8 cellular contexts compared by ENCODE assay signal in the genomic region with DNA sequence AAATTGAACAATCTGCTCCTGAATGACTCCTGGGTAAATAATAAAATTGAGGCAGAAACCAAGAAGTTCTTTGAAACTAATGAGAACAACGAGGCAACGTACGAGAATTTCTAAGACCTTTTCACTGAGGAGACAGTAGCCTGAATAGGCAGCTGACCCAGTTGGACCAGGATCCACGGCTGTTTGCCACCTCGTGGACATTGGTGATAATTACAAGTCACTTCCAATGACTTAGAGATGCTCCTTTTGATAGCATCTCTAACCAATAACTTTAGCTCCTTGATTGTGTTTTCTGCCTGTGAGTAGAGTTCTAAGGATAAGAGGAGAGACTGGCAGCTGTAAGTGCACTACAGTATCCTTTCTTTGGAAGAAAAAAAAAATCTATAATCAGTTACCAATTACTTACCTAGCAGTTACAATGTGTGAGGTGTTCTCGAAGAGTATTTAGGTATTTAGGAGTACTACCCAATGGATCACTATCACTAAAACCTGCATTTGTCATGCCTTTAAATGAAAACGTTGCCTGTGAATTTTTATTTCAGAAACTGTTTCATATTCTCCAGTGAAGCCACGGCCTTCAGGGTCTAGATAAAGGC. TPM values are rescaled to one million over a fixed set of nuclear protein-coding genes. Genes with fewer than 3 reads are reported as not detected.
DNase-seq lines count a peak whose midpoint lies in the region; ATAC-seq and TF ChIP-seq lines count a peak whose summit lies in the region.
"Had no signal": no experiment of that assay in that cellular context is flagged by ENCODE, and none has a peak within 500 bp of the region (broad histone marks: within the 10 kb centered on the region; RNA-seq: fewer than 3 reads in every experiment).

No MANE protein-coding gene starts in this region.

- intact Hi-C loops in activated CD8-positive, alpha-beta T cell treated with anti-CD3 and anti-CD28 coated beads for 36 hours (cut with micrococcal nuclease) = no loop called here
- intact Hi-C loops in testis (cut with DNase I; ENCODE audit: low total_unique reads) = no loop called here

- CTCF ChIA-PET in activated CD8-positive, alpha-beta T cell treated with anti-CD3 and anti-CD28 coated beads for 36 hours (lab: Charles Lee) = interaction anchor here (0.7 to 1.3 kb wide), 2 partner anchors 10 to 15 kb away, joined by 3 to 4 read pairs; no protein-coding TSS in a partner anchor

- H3K27me3 Mint-ChIP-seq in activated CD8-positive, alpha-beta T cell treated with anti-CD3 and anti-CD28 coated beads for 36 hours = no peaks in the 10 kb centered on the region
- peaks cover 0 to 1% (median 0%) of the 10 kb centered on the region in 3 donors for H3K27me3 Mint-ChIP-seq in immature natural killer cell (ENCODE audit: low read depth in 3 of 3)

- TF ChIP-seq POLR2A in testis (IDR thresholded peaks at IDR 0.05) = no peak

- no peak overlapping the region for H3K4me3 ChIP-seq in Jurkat, Clone E6-1 (ENCODE audit: low read length)
- no peak overlapping the region for H3K4me3 ChIP-seq in testis

- H3K4me1 ChIP-seq in testis = no peaks in the 10 kb centered on the region

- H3K27ac ChIP-seq in testis = no peak overlapping the region

- H3K27me3 ChIP-seq in testis = no peaks in the 10 kb centered on the region

- no peak for TF ChIP-seq CTCF in activated CD8-positive, alpha-beta T cell treated with anti-CD3 and anti-CD28 coated beads for 36 hours (IDR thresholded peaks at IDR 0.05)
- TF ChIP-seq CTCF in testis (IDR thresholded peaks at IDR 0.05) = peak; percentile 19 to 50 (median 40)

- ATAC-seq in GM19467 (IDR thresholded peaks at IDR 0.05; ENCODE audit: unreplicated experiment) (peak; percentile 81), HG03095 (IDR thresholded peaks at IDR 0.05; ENCODE audit: unreplicated experiment) (no peak)
- ATAC-seq in activated CD8-positive, alpha-beta T cell treated with anti-CD3 and anti-CD28 coated beads for 36 hours = no peak
- ATAC-seq: right cardiac atrium had no signal

- H3K4me1 Mint-ChIP-seq in activated CD8-positive, alpha-beta T cell treated with anti-CD3 and anti-CD28 coated beads for 36 hours (ENCODE audit: low read depth) = no peaks in the 10 kb centered on the region
- H3K4me1 Mint-ChIP-seq in immature natural killer cell = peaks cover 6 to 18% of the 10 kb centered on the region in 2 donors

- no peak overlapping the region for H3K4me3 Mint-ChIP-seq in activated CD8-positive, alpha-beta T cell treated with anti-CD3 and anti-CD28 coated beads for 36 hours
- peak overlapping the region in 4 of 5 donors; percentile 15 to 53 (median 40) for H3K4me3 Mint-ChIP-seq in immature natural killer cell

- DNase-seq in GDM1 (lab: John Stamatoyannopoulos, UW) (peak; percentile 27), immature natural killer cell (peak; percentile 1 to 5 (median 5)), testis (peak; percentile 69)
- peak; percentile 16 for DNase-seq in Jurkat, Clone E6-1 (ENCODE audit: low read depth, low spot score)
- peak; percentile 7 for DNase-seq in activated CD8-positive, alpha-beta T cell treated with anti-CD3 and anti-CD28 coated beads for 36 hours

- no peaks in the 10 kb centered on the region for H3K36me3 ChIP-seq in testis (ENCODE audit: low read depth, missing control alignments)

- no peaks in the 10 kb centered on the region for H3K9me3 ChIP-seq in testis

- H3K36me3 Mint-ChIP-seq in activated CD8-positive, alpha-beta T cell treated with anti-CD3 and anti-CD28 coated beads for 36 hours (ENCODE audit: low read depth) = no peaks in the 10 kb centered on the region
- no peaks in the 10 kb centered on the region for H3K36me3 Mint-ChIP-seq in immature natural killer cell

- H3K27ac Mint-ChIP-seq in activated CD8-positive, alpha-beta T cell treated with anti-CD3 and anti-CD28 coated beads for 36 hours = no peak overlapping the region
- H3K27ac Mint-ChIP-seq in immature natural killer cell = no peak overlapping the region

- POLR2A ChIA-PET in activated CD8-positive, alpha-beta T cell treated with anti-CD3 and anti-CD28 coated beads for 36 hours (lab: Charles Lee) = no interaction called here

- WGBS in testis, 2 donors = 48 to 49% methylated on average over 8 of the region's 8 CpGs

- peaks cover 1% of the 10 kb centered on the region for H3K9me3 Mint-ChIP-seq in activated CD8-positive, alpha-beta T cell treated with anti-CD3 and anti-CD28 coated beads for 36 hours
- peaks cover 0 to 21% (median under 1%) of the 10 kb centered on the region in 6 donors for H3K9me3 Mint-ChIP-seq in immature natural killer cell

RNA-seq across cellular contexts. Expression of gene CNTNAP5, which starts 31.3 kb away (rescaled TPM):
- not detected for polyA plus RNA-seq in Jurkat, Clone E6-1 (2012; ENCODE audit: insufficient read depth, insufficient read length)
- total RNA-seq in activated CD8-positive, alpha-beta T cell treated with anti-CD3 and anti-CD28 coated beads for 36 hours = not detected
- polyA plus RNA-seq in immature natural killer cell (not detected), testis (ENCODE audit: insufficient read depth, low read depth, low replicate concordance) (0.29 TPM)
- under 1 TPM; 0.31 to 0.39 TPM for total RNA-seq in testis
- total RNA-seq: right cardiac atrium had no signal
- polyA plus RNA-seq: right cardiac atrium had no signal

Comparison
In these comparisons a context has a peak if more than half of its experiments do, and no peak if none do; other contexts are left out.
1. DNase-seq: peak in every context shown above with its lines; median percentile 69 in testis; 27 in GDM1; 16 in Jurkat, Clone E6-1; 7 in activated CD8-positive, alpha-beta T cell treated with anti-CD3 and anti-CD28 coated beads for 36 hours; 5 in immature natural killer cell.